ENCODE assay signal across 21 cellular contexts in genomic region chr2:100632021-100632420, GRCh38.
"Had no signal": no experiment of that assay in that cellular context is flagged by ENCODE, and none has a peak within 500 bp of the region (broad histone marks: within the 10 kb centered on the region; RNA-seq: fewer than 3 reads in every experiment).

No MANE protein-coding gene starts in this region.

- H3K27me3 Mint-ChIP-seq: stimulated activated naive CD8-positive, alpha-beta T cell treated with anti-CD3 and anti-CD28 coated beads, Interleukin-15, Interleukin-2, amounts not matched to agents 100 ng/mL and 50 ng/mL, for 24 hours had no signal

- DNase-seq: colonic mucosa; dermis blood vessel endothelial cell; esophagus squamous epithelium; foreskin fibroblast; left colon; left ventricle myocardium superior; mesenchymal stem cell; naive B cell; occipital lobe; psoas muscle; retina; right lobe of liver; stimulated activated CD4-positive, alpha-beta T cell treated with anti-CD3 and anti-CD28 coated beads, Interleukin-15, amount 100 ng/mL, for 24 hours; stimulated activated CD4-positive, alpha-beta T cell treated with anti-CD3 and anti-CD28 coated beads, Interleukin-1b, Interleukin-23, amount 100 ng/mL, for 48 hours; stimulated activated CD4-positive, alpha-beta T cell treated with anti-CD3 and anti-CD28 coated beads, Interleukin-4, amount 100 ng/mL, for 24 hours had no signal

- H3K9me3 Mint-ChIP-seq: naive B cell; nephron; stimulated activated memory B cell treated with anti-CD40 and anti-IgM and Interleukin-4, amounts not matched to agents 10 μg/mL and 1 μg/mL and 100 μg/mL, for 72 hours; stimulated activated naive CD8-positive, alpha-beta T cell treated with anti-CD3 and anti-CD28 coated beads, Interleukin-15, Interleukin-2, amounts not matched to agents 100 ng/mL and 50 ng/mL, for 24 hours had no signal

- H3K36me3 ChIP-seq: colonic mucosa, esophagus squamous epithelium, right lobe of liver, tibial nerve had no signal

- H3K27ac Mint-ChIP-seq: nephron; stimulated activated memory B cell treated with anti-CD40 and anti-IgM and Interleukin-4, amounts not matched to agents 10 μg/mL and 1 μg/mL and 100 μg/mL, for 72 hours; stimulated activated naive CD8-positive, alpha-beta T cell treated with anti-CD3 and anti-CD28 coated beads, Interleukin-15, Interleukin-2, amounts not matched to agents 100 ng/mL and 50 ng/mL, for 24 hours had no signal

- H3K4me1 Mint-ChIP-seq: nephron had no signal

- H3K4me3 Mint-ChIP-seq: naive B cell; nephron; stimulated activated memory B cell treated with anti-CD40 and anti-IgM and Interleukin-4, amounts not matched to agents 10 μg/mL and 1 μg/mL and 100 μg/mL, for 72 hours; stimulated activated naive CD8-positive, alpha-beta T cell treated with anti-CD3 and anti-CD28 coated beads, Interleukin-15, Interleukin-2, amounts not matched to agents 100 ng/mL and 50 ng/mL, for 24 hours had no signal

- H3K27me3 ChIP-seq: colonic mucosa, right lobe of liver, tibial nerve had no signal

- H3K4me3 ChIP-seq: colonic mucosa, esophagus squamous epithelium, hepatocyte, lung, psoas muscle, right lobe of liver, tibial nerve had no signal

- H3K36me3 Mint-ChIP-seq: naive B cell; stimulated activated memory B cell treated with anti-CD40 and anti-IgM and Interleukin-4, amounts not matched to agents 10 μg/mL and 1 μg/mL and 100 μg/mL, for 72 hours had no signal
